ENCODE assay signal across 1 cellular context in genomic region chr7:117019786-117020604, GRCh38.
TF ChIP-seq lines count a peak whose summit lies in the region.

No MANE protein-coding gene starts in this region.

TF ChIP-seq in HEK293, 187 proteins besides CTCF, POLR2A, EP300 and RAD21 (continued from another document):
- TF ChIP-seq ZNF26 (tag by site-specific recombination; IDR thresholded peaks at IDR 0.05), result no peak
- 0 out of 2 replicates have a peak, but pooled peaks have one; percentile 23 for TF ChIP-seq ZNF558 (tag by site-specific recombination; IDR thresholded peaks at IDR 0.05)
- peak; percentile 74; the same call in 1 of the 2 replicates for TF ChIP-seq ZNF701 (tag by site-specific recombination; IDR thresholded peaks at IDR 0.05)
- TF ChIP-seq ZNF596 (tag by site-specific recombination; IDR thresholded peaks at IDR 0.05), result 0 out of 2 replicates have a peak, but pooled peaks have one; percentile 6
- TF ChIP-seq ZNF629 (tag by site-specific recombination; IDR thresholded peaks at IDR 0.05), result peak; percentile 98
- no peak for TF ChIP-seq ZBTB10 (tag by site-specific recombination; IDR thresholded peaks at IDR 0.05)
- TF ChIP-seq ZNF394 (tag by site-specific recombination; IDR thresholded peaks at IDR 0.05; ENCODE audit: borderline replicate concordance), result peak; percentile 87
- no peak for TF ChIP-seq ZNF112 (tag by site-specific recombination; IDR thresholded peaks at IDR 0.05)
- peak; percentile 93 for TF ChIP-seq ZBTB21 (tag by site-specific recombination; IDR thresholded peaks at IDR 0.05)
- TF ChIP-seq ZNF501 (tag by site-specific recombination; IDR thresholded peaks at IDR 0.05), result peak; percentile 74; the same call in 1 of the 2 replicates
- TF ChIP-seq ZNF10 (tag by site-specific recombination; IDR thresholded peaks at IDR 0.05), result peak; percentile 71; the same call in 1 of the 2 replicates
- 0 out of 2 replicates have a peak, but pooled peaks have one; percentile 43 for TF ChIP-seq ZFP37 (tag by site-specific recombination; IDR thresholded peaks at IDR 0.05)
- TF ChIP-seq ZNF639 (tag by site-specific recombination; IDR thresholded peaks at IDR 0.05), result 0 out of 2 replicates have a peak, but pooled peaks have one; percentile 25
- TF ChIP-seq KLF7 (tag by site-specific recombination; IDR thresholded peaks at IDR 0.05; ENCODE audit: borderline replicate concordance), result no peak
- no peak for TF ChIP-seq BCL11A (tag by site-specific recombination; IDR thresholded peaks at IDR 0.05; ENCODE audit: low read depth)
- TF ChIP-seq GLI4 (tag by site-specific recombination; IDR thresholded peaks at IDR 0.05), result no peak
- no peak for TF ChIP-seq ZNF843 (tag by site-specific recombination; IDR thresholded peaks at IDR 0.05)
- peak; percentile 50; the same call in 1 of the 2 replicates for TF ChIP-seq ZNF561 (tag by site-specific recombination; IDR thresholded peaks at IDR 0.05; ENCODE audit: borderline replicate concordance)
- TF ChIP-seq TRIM28 (IDR thresholded peaks at IDR 0.05; ENCODE audit: borderline replicate concordance, low read length), result peak; percentile 89
- TF ChIP-seq ZNF16 (tag by site-specific recombination; IDR thresholded peaks at IDR 0.05; ENCODE audit: low read depth), result no peak
- TF ChIP-seq ZNF610 (tag by site-specific recombination; IDR thresholded peaks at IDR 0.05; ENCODE audit: borderline replicate concordance), result no peak
- TF ChIP-seq ZBTB20 (tag by site-specific recombination; IDR thresholded peaks at IDR 0.05), result peak; percentile 53; the same call in 1 of the 2 replicates
- 0 out of 2 replicates have a peak, but pooled peaks have one; percentile 22 for TF ChIP-seq ZNF76 (tag by site-specific recombination; IDR thresholded peaks at IDR 0.05; ENCODE audit: borderline replicate concordance, low read depth)
- TF ChIP-seq PATZ1 (tag by site-specific recombination; IDR thresholded peaks at IDR 0.05), result peak; percentile 46; the same call in 1 of the 2 replicates
- no peak for TF ChIP-seq ZNF513 (tag by site-specific recombination; IDR thresholded peaks at IDR 0.05)
- TF ChIP-seq ZNF600 (tag by site-specific recombination; IDR thresholded peaks at IDR 0.05), result peak; percentile 99
- TF ChIP-seq ZNF548 (tag by site-specific recombination; IDR thresholded peaks at IDR 0.05), result no peak
- peak; percentile 99 for TF ChIP-seq OSR2 (tag by site-specific recombination; IDR thresholded peaks at IDR 0.05)
- peak; percentile 88 for TF ChIP-seq GLIS1 (tag by site-specific recombination; IDR thresholded peaks at IDR 0.05)
- no peak for TF ChIP-seq ZNF664 (tag by site-specific recombination; IDR thresholded peaks at IDR 0.05)
- no peak for TF ChIP-seq ZNF121 (tag by site-specific recombination; IDR thresholded peaks at IDR 0.05)
- TF ChIP-seq ZNF785 (tag by site-specific recombination; IDR thresholded peaks at IDR 0.05), result no peak
- 0 out of 2 replicates have a peak, but pooled peaks have one; percentile 7 for TF ChIP-seq ZNF623 (tag by site-specific recombination; IDR thresholded peaks at IDR 0.05)
- TF ChIP-seq ZSCAN30 (tag by site-specific recombination; IDR thresholded peaks at IDR 0.05), result peak; percentile 89
- TF ChIP-seq ZNF571 (tag by site-specific recombination; IDR thresholded peaks at IDR 0.05), result no peak
- peak; percentile 88 for TF ChIP-seq ZIC2 (tag by site-specific recombination; IDR thresholded peaks at IDR 0.05)
- TF ChIP-seq SETDB1 (IDR thresholded peaks at IDR 0.05; ENCODE audit: insufficient read length, low read length), result no peak
- peak; percentile 100 for TF ChIP-seq ZBTB6 (tag by site-specific recombination; IDR thresholded peaks at IDR 0.05)
